Comparison of ENCODE assay signal across 34 cellular contexts in genomic region chr1:223155153-223155552, GRCh38.
"Had no signal": no experiment of that assay in that cellular context is flagged by ENCODE, and none has a peak within 500 bp of the region (broad histone marks: within the 10 kb centered on the region; RNA-seq: fewer than 3 reads in every experiment).

No MANE protein-coding gene starts in this region.

- H3K27me3 ChIP-seq: MG63 had no signal

- DNase-seq: Karpas-422, Kasumi-1, MG63, MM.1S, MV-4-11, NCI-H1048, NCI-H1092, NCI-H1092 treated with DMSO at 0.1 percent for 48 hours, NCI-H1105, NCI-H1105 treated with DMSO at 0.1 percent for 48 hours, NCI-H1417, NCI-H1417 treated with DMSO at 0.1 percent for 48 hours, NCI-H1436, NCI-H1436 treated with DMSO at 0.1 percent for 48 hours, NCI-H146, NCI-H1694, NCI-H1694 treated with DMSO at 0.1 percent for 48 hours, NCI-H187, NCI-H187 treated with DMSO at 0.1 percent for 48 hours, NCI-H1930, NCI-H2029, NCI-H2029 treated with DMSO at 0.1 percent for 48 hours, NCI-H2081, NCI-H2081 treated with DMSO at 0.1 percent for 48 hours, NCI-H2107, NCI-H2171, NCI-H2171 treated with DMSO at 0.1 percent for 48 hours, NCI-H2227 treated with DMSO at 0.1 percent for 48 hours, NCI-H226, NCI-H345, NCI-H446, NCI-H446 treated with DMSO at 0.1 percent for 48 hours, NCI-H510A, NCI-H510A treated with DMSO at 0.1 percent for 48 hours had no signal

- H3K4me3 ChIP-seq: MG63 had no signal

- H3K36me3 ChIP-seq: MG63 had no signal

- H3K9me3 ChIP-seq: MG63 had no signal
